In the genomic region with DNA sequence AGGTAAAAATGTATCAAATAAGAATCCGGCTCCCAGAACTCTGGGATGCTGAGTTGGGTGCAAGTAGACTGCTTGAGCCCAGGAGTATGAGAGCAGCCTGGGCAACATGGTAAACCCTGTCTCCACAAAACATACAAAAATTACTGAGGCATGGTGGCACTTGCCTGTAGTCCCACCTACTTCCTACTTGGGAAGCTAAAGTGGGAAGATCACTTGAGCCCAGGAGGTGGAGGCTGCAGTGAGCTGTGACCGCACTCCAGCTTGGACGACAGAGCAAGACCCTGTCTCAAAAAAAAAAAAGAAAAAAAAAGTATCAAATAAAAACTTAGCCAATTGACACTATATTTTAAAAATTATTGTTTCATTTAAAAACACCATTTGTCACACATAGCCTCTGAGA, we compare ENCODE assay signal across 18 cellular contexts.
"Had no signal": no experiment of that assay in that cellular context is flagged by ENCODE, and none has a peak within 500 bp of the region (broad histone marks: within the 10 kb centered on the region; RNA-seq: fewer than 3 reads in every experiment).

No MANE protein-coding gene starts in this region.

- H3K27ac ChIP-seq: foreskin keratinocyte, parathyroid adenoma, prostate gland, right lobe of liver, tibial nerve, upper lobe of right lung, vagina had no signal

- ATAC-seq: foreskin keratinocyte; left colon; naive thymus-derived CD4-positive, alpha-beta T cell; right lobe of liver; stimulated activated memory B cell treated with anti-CD40 and anti-IgM and Interleukin-4, amounts not matched to agents 10 μg/mL and 1 μg/mL and 100 μg/mL, for 72 hours; upper lobe of right lung had no signal

- H3K27me3 ChIP-seq: foreskin keratinocyte, right lobe of liver, tibial nerve, upper lobe of right lung, vagina had no signal

- FAIRE-seq: endothelial cell of umbilical vein, kidney had no signal

- DNase-seq: endodermal cell; erythroblast; foreskin keratinocyte; kidney; left colon; mammary epithelial cell; naive thymus-derived CD4-positive, alpha-beta T cell; nephron progenitor cell; retina; right lobe of liver; stimulated activated CD4-positive, alpha-beta T cell treated with anti-CD3 and anti-CD28 coated beads, Interleukin-4, amount 100 ng/mL, for 1 hour; upper lobe of right lung had no signal

- H3K9me3 ChIP-seq: prostate gland, right lobe of liver, tibial nerve, upper lobe of right lung, vagina had no signal

- H3K36me3 ChIP-seq: prostate gland, right lobe of liver, tibial nerve, upper lobe of right lung, vagina had no signal

- H3K9ac ChIP-seq: parathyroid adenoma had no signal

- H3K4me3 ChIP-seq: prostate gland, right lobe of liver, tibial nerve, upper lobe of right lung, vagina had no signal

- H3K4me1 ChIP-seq: foreskin keratinocyte, parathyroid adenoma, prostate gland, right lobe of liver, vagina had no signal

- H2AFZ ChIP-seq: parathyroid adenoma had no signal
